ENCODE assay signal across 1 cellular context in the genomic region with DNA sequence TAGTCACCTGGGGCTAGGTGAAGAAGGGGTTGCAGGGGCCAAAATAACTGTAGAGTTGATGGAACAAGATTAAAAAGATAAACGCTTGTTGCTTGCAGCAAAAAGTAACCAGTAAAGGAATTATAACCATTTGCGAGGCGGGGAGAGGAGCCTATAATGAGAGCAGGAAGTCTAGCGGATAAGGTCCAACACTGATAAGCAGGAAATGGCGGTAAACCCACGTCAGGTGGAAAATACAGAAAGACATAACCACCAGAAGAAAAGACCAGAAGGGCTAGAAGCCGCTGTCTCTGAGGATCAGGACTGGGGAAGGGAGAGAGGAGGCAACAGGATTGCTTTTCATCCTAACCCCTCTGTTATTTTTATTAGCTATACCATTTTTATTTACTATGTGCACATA.
TF ChIP-seq lines count a peak whose summit lies in the region.

No MANE protein-coding gene starts in this region.

TF ChIP-seq in GM12878, 131 proteins besides CTCF, POLR2A, EP300 and RAD21 (continued from another document):
- no peak for TF ChIP-seq MTA2 (IDR thresholded peaks at IDR 0.05; ENCODE audit: low read depth)
